In the genomic region with DNA sequence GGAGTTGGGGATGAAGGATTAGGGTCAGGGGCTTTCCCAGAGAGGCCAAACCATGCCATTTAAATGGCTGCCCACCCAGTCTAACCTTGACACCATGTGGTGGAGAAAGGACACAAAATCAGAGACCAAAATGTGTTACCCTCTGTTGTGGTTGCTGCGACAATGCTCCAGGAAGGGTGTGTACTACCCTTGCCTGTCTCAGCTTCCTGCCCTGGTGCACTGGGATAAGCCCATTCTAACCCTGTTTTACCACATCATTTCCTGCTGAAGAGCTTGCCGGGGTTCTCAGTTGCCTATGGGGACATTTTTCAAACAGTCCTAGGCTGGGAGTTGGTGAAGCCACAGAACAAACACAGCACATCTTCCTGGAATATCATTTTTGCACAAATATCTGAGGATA, we compare ENCODE assay signal across 11 cellular contexts.
DNase-seq lines count a peak whose midpoint lies in the region; ATAC-seq lines count a peak whose summit lies in the region.
"Had no signal": no experiment of that assay in that cellular context is flagged by ENCODE, and none has a peak within 500 bp of the region (broad histone marks: within the 10 kb centered on the region; RNA-seq: fewer than 3 reads in every experiment).

No MANE protein-coding gene starts in this region.

- DNase-seq in KG1 (lab: John Stamatoyannopoulos, UW): peak; percentile 16
- DNase-seq in activated CD4-positive, alpha-beta T cell treated with anti-CD3 and anti-CD28 coated beads for 4 hours: peak; percentile 37 to 48
- DNase-seq in central memory CD4-positive, alpha-beta T cell: peak; percentile 88
- peak; percentile 2 to 5 for DNase-seq in stimulated activated CD8-positive, alpha-beta memory T cell treated with anti-CD3 and anti-CD28 coated beads, Interleukin-2, amount 100 ng/mL, for 48 hours (ENCODE audit: low read depth in 2 of 2)
- no peak for DNase-seq in glomerular visceral epithelial cell (ENCODE audit: extremely low spot score)
- no peak for DNase-seq in NCI-H1694 (lab: John Stamatoyannopoulos, UW)
- DNase-seq: DMS79 treated with DMSO at 0.1 percent for 48 hours, foreskin melanocyte, NCI-H1417 had no signal

- no peak for ATAC-seq in GM21526 (IDR thresholded peaks at IDR 0.05; ENCODE audit: low FRiP score, unreplicated experiment)
- ATAC-seq in HG03460 (IDR thresholded peaks at IDR 0.05; ENCODE audit: unreplicated experiment): no peak

Comparison
In these comparisons a context has a peak if more than half of its experiments do, and no peak if none do; other contexts are left out.
1. DNase-seq: peak in KG1 (single experiment), activated CD4-positive, alpha-beta T cell treated with anti-CD3 and anti-CD28 coated beads for 4 hours (2 of 2), central memory CD4-positive, alpha-beta T cell (single experiment) and stimulated activated CD8-positive, alpha-beta memory T cell treated with anti-CD3 and anti-CD28 coated beads, Interleukin-2, amount 100 ng/mL, for 48 hours (2 of 2); none in glomerular visceral epithelial cell (single experiment) and NCI-H1694 (single experiment).